9 cellular contexts compared by ENCODE assay signal in genomic region chr18:36769611-36770314, GRCh38. TPM values are rescaled to one million over a fixed set of nuclear protein-coding genes. Genes with fewer than 3 reads are reported as not detected.
A peak's percentile ranks its signal among the peaks of the same experiment; 100 is the strongest.
DNase-seq lines count a peak whose midpoint lies in the region; ATAC-seq and TF ChIP-seq lines count a peak whose summit lies in the region.
"Had no signal": no experiment of that assay in that cellular context is flagged by ENCODE, and none has a peak within 500 bp of the region (broad histone marks: within the 10 kb centered on the region; RNA-seq: fewer than 3 reads in every experiment).

No MANE protein-coding gene starts in this region.

- H3K4me1 ChIP-seq in RWPE2 (ENCODE audit: insufficient read depth, poor library complexity, severe bottlenecking): no peaks in the 10 kb centered on the region
- H3K4me1 ChIP-seq in left ventricle myocardium inferior: peaks cover 15% of the 10 kb centered on the region

- ATAC-seq in RWPE2 (ENCODE audit: low read depth) (no peak), GM21723 (IDR thresholded peaks at IDR 0.05; ENCODE audit: unreplicated experiment) (no peak), GM18511 (IDR thresholded peaks at IDR 0.05; ENCODE audit: unreplicated experiment) (no peak)

- H3K27me3 ChIP-seq in RWPE2 (ENCODE audit: insufficient read depth, poor library complexity, severe bottlenecking): no peaks in the 10 kb centered on the region
- H3K27me3 ChIP-seq in left ventricle myocardium inferior (ENCODE audit: low read depth): no peaks in the 10 kb centered on the region

- H3K4me3 ChIP-seq in RWPE2 (ENCODE audit: severe bottlenecking): no peak overlapping the region
- no peak overlapping the region for H3K4me3 ChIP-seq in left ventricle myocardium inferior

- in situ Hi-C loops in ACHN (cut with HindIII; ENCODE audit: low pct_ligation_motif_present, low pct_unique_long_range_greater_than_20kb, low sequenced_read_pairs): no loop called here

- H3K27ac ChIP-seq in RWPE2 (ENCODE audit: poor library complexity, severe bottlenecking): no peak overlapping the region
- no peak overlapping the region for H3K27ac ChIP-seq in left ventricle myocardium inferior (replicated peaks)

- peak; percentile 61 for TF ChIP-seq CTCF in GM12873 (IDR thresholded peaks at IDR 0.05; ENCODE audit: insufficient read depth, low read depth, low read length, missing control alignments)
- peak; percentile 18 for TF ChIP-seq CTCF in RWPE2 (IDR thresholded peaks at IDR 0.05; ENCODE audit: poor library complexity, severe bottlenecking)
- peak; percentile 56 for TF ChIP-seq CTCF in left ventricle myocardium inferior (IDR thresholded peaks at IDR 0.05; ENCODE audit: borderline replicate concordance)

- no peaks in the 10 kb centered on the region for H3K36me3 ChIP-seq in RWPE2 (ENCODE audit: low read depth)
- peaks cover 5% of the 10 kb centered on the region for H3K36me3 ChIP-seq in left ventricle myocardium inferior

- DNase-seq in ACHN: peak; percentile 21
- DNase-seq in RWPE2 (ENCODE audit: low spot score): no peak
- no peak for DNase-seq in left ventricle myocardium inferior
- DNase-seq in activated effector memory CD4-positive, alpha-beta T cell treated with anti-CD3 and anti-CD28 coated beads, Interleukin-2, amount 50 U/mL, for 16 hours: no peak
- DNase-seq in NCI-H524 treated with DMSO at 0.1 percent for 48 hours (lab: John Stamatoyannopoulos, UW): no peak
- DNase-seq: activated naive CD8-positive, alpha-beta T cell treated with anti-CD3 and anti-CD28 coated beads, Interleukin-2, amount 10 ng/mL, durations not matched to agents 7 days and 5 days had no signal

- H3K9me3 ChIP-seq in RWPE2 (ENCODE audit: severe bottlenecking): no peaks in the 10 kb centered on the region
- H3K9me3 ChIP-seq in left ventricle myocardium inferior (replicated peaks): no peaks in the 10 kb centered on the region

- intact Hi-C loops in left ventricle myocardium inferior (cut with micrococcal nuclease): no loop called here

RNA-seq across cellular contexts. Expression of gene TPGS2, which starts 59.0 kb away (rescaled TPM):
- 25.4 TPM for total RNA-seq in left ventricle myocardium inferior

RNA-seq across cellular contexts. Expression of gene KIAA1328, which starts 59.2 kb away (rescaled TPM):
- total RNA-seq in left ventricle myocardium inferior: 4.0 TPM
